In the genomic region with DNA sequence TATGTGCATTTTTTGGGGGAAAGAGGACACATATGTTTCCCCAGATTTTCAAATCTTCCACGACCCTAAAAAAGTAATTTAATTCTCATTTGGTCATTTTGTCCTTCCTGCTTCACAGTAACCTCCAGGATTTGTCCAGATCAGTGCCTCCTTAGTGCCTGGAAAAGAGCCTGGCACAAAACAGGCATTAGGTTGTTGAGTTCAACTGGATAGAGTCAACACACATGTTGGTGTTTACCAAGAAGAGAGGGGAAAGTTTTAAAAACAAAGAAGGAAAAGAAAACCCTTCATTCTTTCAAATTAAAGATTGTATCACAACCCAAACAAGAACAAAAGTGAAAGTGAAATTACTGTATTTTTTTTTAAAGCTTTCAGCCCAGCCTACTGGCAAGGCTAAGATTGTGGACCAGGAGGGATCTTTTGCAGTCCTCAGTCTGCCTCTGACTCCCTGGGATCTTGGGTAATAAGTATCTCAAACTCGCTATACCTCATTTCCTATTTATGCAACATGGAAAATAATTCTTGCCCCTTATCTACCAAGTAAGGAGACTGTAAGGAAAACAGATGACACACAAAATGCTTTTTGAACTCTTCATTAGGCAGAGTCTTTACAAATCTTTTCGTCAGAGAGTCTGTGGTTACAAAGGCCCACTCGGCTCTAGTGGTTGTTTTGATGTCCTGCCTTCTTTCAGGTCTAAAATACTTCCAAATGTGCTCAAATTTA, we compare ENCODE assay signal across 7 cellular contexts. TPM values are rescaled to one million over a fixed set of nuclear protein-coding genes. Genes with fewer than 3 reads are reported as not detected.
DNase-seq lines count a peak whose midpoint lies in the region; ATAC-seq and TF ChIP-seq lines count a peak whose summit lies in the region.

No MANE protein-coding gene starts in this region.

- H3K79me2 ChIP-seq in SU-DHL-6 (ENCODE audit: insufficient read depth, low read length): no peaks in the 10 kb centered on the region

- no peak overlapping the region for H3K27ac ChIP-seq in SU-DHL-6 (ENCODE audit: low read depth, low read length)
- peak overlapping the region; percentile 35 to 79 (median 44) for H3K27ac ChIP-seq in upper lobe of left lung
- no peak overlapping the region for H3K27ac ChIP-seq in transverse colon

- H3K4me2 ChIP-seq in SU-DHL-6 (ENCODE audit: low read depth, low read length, poor library complexity, severe bottlenecking): peak overlapping the region; percentile 19

- no peak overlapping the region for H3K9ac ChIP-seq in SU-DHL-6 (ENCODE audit: low read length)

- H2AFZ ChIP-seq in SU-DHL-6 (ENCODE audit: low read depth, low read length, severe bottlenecking): peak overlapping the region; percentile 8

- intact Hi-C loops in transverse colon (cut with DNase I; ENCODE audit: low total_unique reads): loop anchor here (10.0 kb wide), 1 partner anchor 557 kb away; no protein-coding TSS in a partner anchor

- H3K36me3 ChIP-seq in SU-DHL-6 (ENCODE audit: low read length) (no peaks in the 10 kb centered on the region), upper lobe of left lung (no peaks in the 10 kb centered on the region), transverse colon (no peaks in the 10 kb centered on the region)

- no peaks in the 10 kb centered on the region for H3K9me2 ChIP-seq in SU-DHL-6 (replicated peaks; ENCODE audit: insufficient read depth, low read length)

- H3K4me1 ChIP-seq in upper lobe of left lung: peaks cover 9 to 28% (median 18%) of the 10 kb centered on the region in 4 donors
- peaks cover 0 to 14% (median 5%) of the 10 kb centered on the region in 4 donors for H3K4me1 ChIP-seq in transverse colon

- no peaks in the 10 kb centered on the region for H3K9me3 ChIP-seq in SU-DHL-6 (ENCODE audit: insufficient read depth, low read length)
- no peaks in the 10 kb centered on the region for H3K9me3 ChIP-seq in upper lobe of left lung
- no peaks in the 10 kb centered on the region for H3K9me3 ChIP-seq in transverse colon

- TF ChIP-seq EP300 in upper lobe of left lung (IDR thresholded peaks at IDR 0.05): no peak
- TF ChIP-seq EP300 in transverse colon (IDR thresholded peaks at IDR 0.05; ENCODE audit: low read depth): no peak

- H3F3A ChIP-seq in SU-DHL-6 (ENCODE audit: insufficient read depth): no peaks in the 10 kb centered on the region

- no peak for TF ChIP-seq POLR2A in upper lobe of left lung (IDR thresholded peaks at IDR 0.05)
- no peak for TF ChIP-seq POLR2A in transverse colon (IDR thresholded peaks at IDR 0.05)

- in situ Hi-C loops in transverse colon (cut with MboI; ENCODE audit: low pct_ligation_motif_present in 1 of 4, low pct_unique_long_range_greater_than_20kb in 1 of 4, low sequenced_read_pairs in 3 of 4): no loop called here

- H3K27me3 ChIP-seq in SU-DHL-6 (ENCODE audit: low read length) (no peaks in the 10 kb centered on the region), upper lobe of left lung (no peaks in the 10 kb centered on the region), transverse colon (no peaks in the 10 kb centered on the region)

- peak; percentile 99 for DNase-seq in fibroblast of villous mesenchyme (ENCODE audit: low read depth)
- no peak for DNase-seq in upper lobe of left lung
- DNase-seq in transverse colon: no peak
- no peak for DNase-seq in globus pallidus (ENCODE audit: low spot score)

- no peaks in the 10 kb centered on the region for H4K20me1 ChIP-seq in SU-DHL-6 (ENCODE audit: low read depth, low read length)

- H3K4me3 ChIP-seq in SU-DHL-6 (ENCODE audit: insufficient read depth, low read length, poor library complexity, severe bottlenecking) (no peak overlapping the region), fibroblast of villous mesenchyme (ENCODE audit: low read depth, low read length) (peak overlapping the region; percentile 46), upper lobe of left lung (no peak overlapping the region), transverse colon (peak overlapping the region in 1 of 4 donors; percentile 23)

- no peak for TF ChIP-seq CTCF in SU-DHL-6 (IDR thresholded peaks at IDR 0.05; ENCODE audit: insufficient read depth, low read length, poor library complexity, severe bottlenecking)
- peak; percentile 4 for TF ChIP-seq CTCF in fibroblast of villous mesenchyme (IDR thresholded peaks at IDR 0.05; ENCODE audit: insufficient read depth, low read depth, low read length)
- TF ChIP-seq CTCF in upper lobe of left lung (IDR thresholded peaks at IDR 0.05): no peak
- TF ChIP-seq CTCF in transverse colon (IDR thresholded peaks at IDR 0.05): no peak

- ATAC-seq in GM18517 (IDR thresholded peaks at IDR 0.05; ENCODE audit: unreplicated experiment) (peak; percentile 68), HG02852 (IDR thresholded peaks at IDR 0.05; ENCODE audit: unreplicated experiment) (peak; percentile 66), upper lobe of left lung (ENCODE audit: low FRiP score in 2 of 2) (peak; percentile 51 to 79)

- 18 to 25% methylated on average over 4 of the region's 4 CpGs for WGBS in upper lobe of left lung, 2 donors
- 33 to 48% methylated on average over 3 to 4 of the region's 4 CpGs for WGBS in transverse colon (ENCODE audit: low coverage in 1 of 2), 2 donors

RNA-seq across cellular contexts. Expression of gene ZNF281, which starts 57.8 kb away (rescaled TPM):
- total RNA-seq in fibroblast of villous mesenchyme (47.4 and 48.8 TPM in 2 replicates), upper lobe of left lung (10 to 100 TPM; 11.4 to 26.8 (median 16.6) TPM), transverse colon (10 to 100 TPM in 2 of 4 donors, 1 to 10 TPM in 2; 7.5 to 15.1 (median 10.9) TPM)

Comparison
In these comparisons a context has a peak if more than half of its experiments do, and no peak if none do; other contexts are left out.
1. H3K27ac ChIP-seq: peak in upper lobe of left lung (4 of 4); none in SU-DHL-6 (single experiment) and transverse colon (0 of 4).
2. Peak in every context shown above with its lines, with median percentiles within 50 percentile points of each other: ATAC-seq.